1 cellular context compared by ENCODE assay signal in the genomic region with DNA sequence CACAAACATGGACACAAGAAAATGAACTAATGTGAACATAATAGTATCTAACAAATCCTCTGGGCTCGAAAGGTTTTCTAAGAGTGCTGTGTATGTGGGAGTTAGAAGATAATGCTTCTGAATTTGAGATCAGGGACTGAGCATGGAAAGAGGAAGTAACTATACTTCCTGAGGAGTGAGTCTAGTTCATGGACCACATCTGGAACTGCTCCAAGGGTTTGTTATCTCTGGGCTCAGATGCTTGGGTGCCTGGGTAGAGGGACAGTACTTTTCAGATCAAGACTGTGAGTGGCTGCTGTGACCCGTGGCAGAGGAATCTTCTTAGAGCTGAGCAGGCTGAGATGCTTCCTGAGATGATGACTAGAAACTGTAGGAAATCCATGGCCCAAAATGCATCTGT.
TF ChIP-seq lines count a peak whose summit lies in the region.

No MANE protein-coding gene starts in this region.

TF ChIP-seq in endothelial cell of umbilical vein, 7 proteins besides CTCF, POLR2A, EP300 and RAD21:
- TF ChIP-seq FOS (IDR thresholded peaks at IDR 0.05; ENCODE audit: borderline replicate concordance, insufficient read depth, low read length) (peak; percentile 6), GATA2 (IDR thresholded peaks at IDR 0.05; ENCODE audit: insufficient read depth, insufficient read length, low read depth, low read length) (peak; percentile 64), POLR2AphosphoS5 (IDR thresholded peaks at IDR 0.05; ENCODE audit: insufficient read depth, low read depth, low read length) (no peak)
